ENCODE assay signal across 13 cellular contexts in genomic region chr10:104416851-104417250, GRCh38.
A peak's percentile ranks its signal among the peaks of the same experiment; 100 is the strongest.
DNase-seq lines count a peak whose midpoint lies in the region; FAIRE-seq and TF ChIP-seq lines count a peak whose summit lies in the region.
"Had no signal": no experiment of that assay in that cellular context is flagged by ENCODE, and none has a peak within 500 bp of the region (broad histone marks: within the 10 kb centered on the region; RNA-seq: fewer than 3 reads in every experiment).

No MANE protein-coding gene starts in this region.

- peaks cover 0 to 10% (median 3%) of the 10 kb centered on the region in 4 experiments; a peak in 4 of 7 replicates for H3K4me1 ChIP-seq in H1 (replicated peaks in 1 of 4; ENCODE audit: control insufficient read depth in 3 of 4, insufficient read depth in 4 of 4, low read length in 3 of 4)
- H3K4me1 ChIP-seq in mesendoderm (ENCODE audit: control insufficient read depth, low read depth, low read length): peaks cover 3% of the 10 kb centered on the region
- H3K4me1 ChIP-seq: A549, Caco-2 had no signal

- H3K18ac ChIP-seq in H1 (ENCODE audit: extremely low read depth, low read length) (no peak overlapping the region), mesendoderm (ENCODE audit: low read length) (no peak overlapping the region)

- H2BK15ac ChIP-seq in H1 (ENCODE audit: low read length): no peak overlapping the region
- no peak overlapping the region for H2BK15ac ChIP-seq in mesendoderm (replicated peaks; ENCODE audit: low read depth)

- no peaks in the 10 kb centered on the region for H3K36me3 ChIP-seq in H7 (replicated peaks; ENCODE audit: control insufficient read depth, insufficient read depth, low read length)
- H3K36me3 ChIP-seq in H1 (ENCODE audit: control insufficient read depth in 2 of 4, insufficient read depth in 4 of 4, low read length in 3 of 4): no peaks in the 10 kb centered on the region; a peak in 1 of 8 replicates
- H3K36me3 ChIP-seq in mesendoderm (ENCODE audit: control insufficient read depth, insufficient read depth, low read length): no peaks in the 10 kb centered on the region

- no peak overlapping the region; a peak in 1 of 4 replicates for H3K4me2 ChIP-seq in H1 (ENCODE audit: insufficient read depth in 1 of 2, low read depth in 2 of 2, low read length in 2 of 2)
- no peak overlapping the region for H3K4me2 ChIP-seq in mesendoderm (ENCODE audit: low read length)
- H3K4me2 ChIP-seq: A549 had no signal

- H3K14ac ChIP-seq in H1 (ENCODE audit: insufficient read length): no peak overlapping the region

- H3K4me3 ChIP-seq in H7 (ENCODE audit: insufficient read depth, low read depth, low read length) (no peak overlapping the region), H1 (ENCODE audit: extremely low read depth in 1 of 4, insufficient read depth in 2 of 4, low read depth in 3 of 4, low read length in 4 of 4) (no peak overlapping the region; a peak in 1 of 8 replicates), mesendoderm (ENCODE audit: low read length) (no peak overlapping the region)
- H3K4me3 ChIP-seq: A549 had no signal

- H2BK5ac ChIP-seq in H1 (ENCODE audit: low read depth, low read length) (no peak overlapping the region), mesendoderm (ENCODE audit: low read length) (no peak overlapping the region)

- H3K27me3 ChIP-seq in H7 (ENCODE audit: control insufficient read depth, insufficient read depth, low read length) (no peaks in the 10 kb centered on the region), H1 (replicated peaks in 1 of 4; ENCODE audit: control insufficient read depth in 3 of 4, extremely low read depth in 1 of 4, insufficient read depth in 3 of 4, low read length in 3 of 4) (no peaks in the 10 kb centered on the region), mesendoderm (ENCODE audit: insufficient read depth, low read length, poor library complexity) (no peaks in the 10 kb centered on the region)

- no peaks in the 10 kb centered on the region for H4K20me1 ChIP-seq in H1 (replicated peaks in 1 of 2; ENCODE audit: control insufficient read depth in 1 of 2, insufficient read depth in 2 of 2, low read length in 2 of 2)

- H3K27ac ChIP-seq in H1 (ENCODE audit: low read depth, low read length) (no peak overlapping the region), mesendoderm (ENCODE audit: low read depth, low read length) (no peak overlapping the region)
- H3K27ac ChIP-seq: A549 had no signal

- DNase-seq in H7 (peak; percentile 24), H1 (ENCODE audit: low read depth in 1 of 2, low spot score in 2 of 2) (no peak), mesendoderm (peak; percentile 47), globus pallidus (ENCODE audit: low spot score) (no peak), Kasumi-1 (lab: John Stamatoyannopoulos, UW) (no peak), SK-N-DZ (ENCODE audit: low spot score) (no peak)
- no peak for DNase-seq in stimulated activated CD4-positive, alpha-beta T cell treated with anti-CD3 and anti-CD28 coated beads, Interleukin-1b, Interleukin-23, amount 100 ng/mL, for 48 hours
- DNase-seq: Caco-2; CD8-positive, alpha-beta memory T cell; DND-41 had no signal

- TF ChIP-seq CTCF in H1 (IDR thresholded peaks at IDR 0.05; ENCODE audit: control extremely low read depth in 1 of 3, insufficient read depth in 1 of 3, low read depth in 1 of 3, low read length in 3 of 3): no peak

- no peak for TF ChIP-seq RAD21 in H1 (IDR thresholded peaks at IDR 0.05 in 1 of 2, conservative IDR thresholded peaks at IDR 0.05 in 1 of 2; ENCODE audit: low read depth in 2 of 2, low read length in 2 of 2)

- no peaks in the 10 kb centered on the region for H3K23me2 ChIP-seq in H1 (ENCODE audit: low read depth, low read length)

- no peak overlapping the region for H4K5ac ChIP-seq in H1 (ENCODE audit: insufficient read length, low read depth, low read length)
- H4K5ac ChIP-seq in mesendoderm (ENCODE audit: low read length): no peak overlapping the region

- TF ChIP-seq EP300 in H1 (IDR thresholded peaks at IDR 0.05; ENCODE audit: borderline replicate concordance in 1 of 2, low read depth in 2 of 2, low read length in 2 of 2): no peak

- no peak overlapping the region for H2AFZ ChIP-seq in H1 (ENCODE audit: low read length)

- POLR2A ChIA-PET in H1 (lab: Charles Lee; ENCODE audit: partially characterized antibody): no interaction called here

- no peak overlapping the region for H3K23ac ChIP-seq in H1 (ENCODE audit: insufficient read length)
- H3K23ac ChIP-seq in mesendoderm (ENCODE audit: low read length): no peak overlapping the region

- no peaks in the 10 kb centered on the region for H3K79me1 ChIP-seq in H1 (ENCODE audit: low read depth, low read length)
- H3K79me1 ChIP-seq in mesendoderm (ENCODE audit: low read length): no peaks in the 10 kb centered on the region

- CTCF ChIA-PET in H1 (lab: Charles Lee; ENCODE audit: partially characterized antibody): interaction anchor here (0.5 to 1.8 kb wide), 8 partner anchors 8 to 163 kb away, joined by 3 to 11 read pairs (median 4); no protein-coding TSS in a partner anchor

- H3K9me3 ChIP-seq in H1 (ENCODE audit: insufficient read depth in 2 of 2, low read depth in 1 of 2, low read length in 1 of 2): no peaks in the 10 kb centered on the region
- H3K9me3 ChIP-seq: A549, Caco-2 had no signal

- H2AK5ac ChIP-seq in H1 (ENCODE audit: low read depth, low read length): no peak overlapping the region
- no peak overlapping the region for H2AK5ac ChIP-seq in mesendoderm (ENCODE audit: low read length)

- H3K79me2 ChIP-seq in H1 (ENCODE audit: control insufficient read depth in 1 of 2, insufficient read depth in 2 of 2, low read length in 2 of 2): no peaks in the 10 kb centered on the region
- no peaks in the 10 kb centered on the region for H3K79me2 ChIP-seq in mesendoderm (ENCODE audit: control insufficient read depth, insufficient read depth, low read length)

- H2BK20ac ChIP-seq in H1 (ENCODE audit: low read length): 0 out of 2 replicates have a peak overlapping the region, but pooled peaks have one; percentile 62

- no peak overlapping the region for H2BK12ac ChIP-seq in H1 (ENCODE audit: low read depth, low read length)

- H4K8ac ChIP-seq in H1 (ENCODE audit: extremely low read depth, insufficient read depth, low read length): no peak overlapping the region
- H4K8ac ChIP-seq in mesendoderm (ENCODE audit: low read depth, low read length): no peak overlapping the region

- no peak for FAIRE-seq in H1 (lab: Jason Lieb, UNC)
- FAIRE-seq: A549, HepG2, HTR-8/SVneo had no signal

- no peak overlapping the region for H3K4ac ChIP-seq in H1 (replicated peaks; ENCODE audit: insufficient read length, low read depth, low read length)
- H3K4ac ChIP-seq in mesendoderm (ENCODE audit: low read depth, low read length): no peak overlapping the region

- H3K56ac ChIP-seq in H1 (replicated peaks; ENCODE audit: insufficient read length, low read depth, low read length): no peak overlapping the region
- H3K56ac ChIP-seq in mesendoderm (ENCODE audit: low read length): no peak overlapping the region

- H4K91ac ChIP-seq in H1 (replicated peaks; ENCODE audit: insufficient read length, low read length): no peak overlapping the region

- H2BK120ac ChIP-seq in H1 (replicated peaks; ENCODE audit: low read depth, low read length) (no peak overlapping the region), mesendoderm (ENCODE audit: low read depth, low read length) (no peak overlapping the region)

- H3K9ac ChIP-seq in H1 (replicated peaks in 1 of 4; ENCODE audit: extremely low read depth in 1 of 4, low read depth in 3 of 4, low read length in 3 of 4) (no peak overlapping the region), mesendoderm (ENCODE audit: low read length) (no peak overlapping the region)

- WGBS in H1 (ENCODE audit: extremely low coverage in 1 of 2, insufficient coverage in 1 of 2, insufficient read length in 1 of 2, insufficient replicate concordance in 2 of 2, low coverage in 1 of 2, low lambda C conversion rate in 2 of 2, missing lambda C conversion rate in 1 of 2), 2 experiments: 81% methylated on average over 1 of the region's 1 CpG; no CpG with 5 or more reads in 1 of the 2 experiments
- WGBS in mesendoderm (ENCODE audit: extremely low coverage, insufficient coverage, low lambda C conversion rate): no CpG with 5 or more reads among the region's 1 CpG

- no peak for TF ChIP-seq POLR2A in H1 (IDR thresholded peaks at IDR 0.05; ENCODE audit: control extremely low read depth in 1 of 2, low read depth in 2 of 2, low read length in 2 of 2)

TF ChIP-seq in H1, 55 proteins besides CTCF, POLR2A, EP300 and RAD21:
- TF ChIP-seq SAP30 (IDR thresholded peaks at IDR 0.05; ENCODE audit: insufficient read depth, insufficient replicate concordance, low read length) (no peak), PHF8 (conservative IDR thresholded peaks at IDR 0.05; ENCODE audit: low read depth, low read length) (no peak), SP4 (IDR thresholded peaks at IDR 0.05; ENCODE audit: low read length) (no peak), SIRT6 (IDR thresholded peaks at IDR 0.05; ENCODE audit: low read length) (no peak), CTBP2 (IDR thresholded peaks at IDR 0.05; ENCODE audit: borderline replicate concordance, insufficient read depth, insufficient read length, low read length) (no peak), KDM1A (IDR thresholded peaks at IDR 0.05; ENCODE audit: borderline replicate concordance, low read length) (no peak), BCL11A (IDR thresholded peaks at IDR 0.05; ENCODE audit: low read depth in 2 of 2, low read length in 2 of 2) (no peak), CEBPB (IDR thresholded peaks at IDR 0.05; ENCODE audit: low read depth, low read length) (no peak), CBX8 (IDR thresholded peaks at IDR 0.05; ENCODE audit: borderline replicate concordance, low read depth, low read length) (no peak), TAF1 (IDR thresholded peaks at IDR 0.05; ENCODE audit: low read depth, low read length) (no peak), ATF2 (IDR thresholded peaks at IDR 0.05; ENCODE audit: low read length) (no peak), SP2 (IDR thresholded peaks at IDR 0.05; ENCODE audit: low read length) (no peak), TAF7 (optimal IDR thresholded peaks at IDR 0.05; ENCODE audit: borderline replicate concordance, low read depth, low read length) (no peak)

Comparison
In these comparisons a context has a peak if more than half of its experiments do, and no peak if none do; other contexts are left out.
1. DNase-seq: peak in H7 (single experiment) and mesendoderm (single experiment); none in H1 (0 of 2), globus pallidus (single experiment), Kasumi-1 (0 of 2), SK-N-DZ (single experiment) and stimulated activated CD4-positive, alpha-beta T cell treated with anti-CD3 and anti-CD28 coated beads, Interleukin-1b, Interleukin-23, amount 100 ng/mL, for 48 hours (single experiment).